1 cellular context compared by ENCODE assay signal in the genomic region with DNA sequence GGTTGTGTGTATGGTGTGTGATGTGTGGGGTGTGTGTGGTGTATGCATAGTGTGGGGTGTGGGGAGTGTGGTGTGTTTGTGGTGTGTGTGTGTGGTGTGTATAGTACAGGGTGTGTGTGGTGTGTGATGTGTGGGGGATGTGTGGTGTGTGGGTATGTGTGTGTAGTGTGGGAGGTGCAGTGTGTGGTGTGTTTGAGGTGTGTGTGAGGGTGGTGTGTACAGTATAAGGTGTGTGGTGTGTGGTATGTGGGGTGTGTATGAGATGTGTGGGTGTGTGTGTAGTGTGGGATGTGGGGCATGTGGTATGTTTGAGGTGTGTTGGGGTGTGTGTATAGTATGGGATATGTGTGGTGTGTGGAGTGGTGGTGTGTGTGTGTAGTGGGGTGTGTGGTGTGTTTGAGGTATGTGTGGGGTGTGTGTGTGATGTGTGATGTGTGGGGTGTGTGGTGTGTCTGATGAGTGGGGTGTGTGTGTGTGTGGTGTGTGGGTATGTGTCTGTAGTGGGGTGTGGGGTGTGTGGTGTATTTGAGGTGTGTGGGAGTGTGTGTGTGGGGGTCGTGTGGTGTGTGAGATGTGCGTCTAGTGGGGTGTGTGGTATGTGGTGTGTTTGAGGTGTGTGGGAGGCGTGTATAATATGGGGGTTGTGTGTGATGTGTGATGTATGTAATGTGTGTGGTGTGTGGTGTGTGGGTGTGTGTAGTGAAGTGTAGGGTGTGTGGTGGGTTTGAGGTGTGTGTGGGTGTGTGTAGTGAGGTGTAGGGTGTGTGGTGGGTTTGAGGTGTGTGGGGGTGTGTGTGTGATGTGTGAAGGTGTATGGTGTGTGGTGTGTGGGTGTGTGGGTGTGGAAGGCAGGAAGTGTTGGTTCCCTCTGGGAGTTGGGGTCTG.
A peak's percentile ranks its signal among the peaks of the same experiment; 100 is the strongest.
TF ChIP-seq lines count a peak whose summit lies in the region.

No MANE protein-coding gene starts in this region.

TF ChIP-seq in GM12878, 131 proteins besides CTCF, POLR2A, EP300 and RAD21 (continued from another document):
- TF ChIP-seq NFIC (IDR thresholded peaks at IDR 0.05; ENCODE audit: low read depth, low read length) (peak; percentile 57; the same call in 1 of the 2 replicates), CREM (IDR thresholded peaks at IDR 0.05; ENCODE audit: low read depth) (peak; percentile 58; the same call in 1 of the 2 replicates), NFXL1 (IDR thresholded peaks at IDR 0.05; ENCODE audit: borderline replicate concordance) (no peak), CEBPB (IDR thresholded peaks at IDR 0.05; ENCODE audit: borderline replicate concordance in 1 of 2, low read depth in 2 of 2, low read length in 2 of 2) (no peak), RFX5 (IDR thresholded peaks at IDR 0.05; ENCODE audit: low read depth, low read length) (no peak), CBFB (IDR thresholded peaks at IDR 0.05; ENCODE audit: low read depth) (peak; percentile 56; the same call in 1 of the 2 replicates), POU2F2 (IDR thresholded peaks at IDR 0.05; ENCODE audit: borderline replicate concordance, low read depth, low read length) (peak; percentile 20; the same call in 1 of the 3 replicates), POLR2AphosphoS2 (IDR thresholded peaks at IDR 0.05; ENCODE audit: low read depth, low read length) (no peak), BHLHE40 (IDR thresholded peaks at IDR 0.05; ENCODE audit: borderline replicate concordance in 1 of 2, low read depth in 2 of 2, low read length in 1 of 2) (peak; percentile 46 to 58; a peak in 3 of 4 replicates), BRCA1 (IDR thresholded peaks at IDR 0.05; ENCODE audit: low read depth, low read length) (no peak), GATAD2B (conservative IDR thresholded peaks at IDR 0.05; ENCODE audit: low read depth) (0 out of 2 replicates have a peak, but pooled peaks have one; percentile 55), CREB1 (IDR thresholded peaks at IDR 0.05; ENCODE audit: low read depth) (peak; percentile 55; the same call in 1 of the 2 replicates), SIX5 (IDR thresholded peaks at IDR 0.05; ENCODE audit: low read depth, low read length, severe bottlenecking) (no peak), EGR1 (IDR thresholded peaks at IDR 0.05; ENCODE audit: borderline replicate concordance in 1 of 2, low read depth in 2 of 2, low read length in 2 of 2) (peak; percentile 36 to 97), SMARCA5 (IDR thresholded peaks at IDR 0.05) (peak; percentile 55; the same call in 1 of the 2 replicates), IKZF1 (conservative IDR thresholded peaks at IDR 0.05) (peak; percentile 78), SUZ12 (IDR thresholded peaks at IDR 0.05; ENCODE audit: unreplicated experiment) (no peak), ZNF274 (IDR thresholded peaks at IDR 0.05; ENCODE audit: insufficient read depth, insufficient read length) (no peak), NKRF (conservative IDR thresholded peaks at IDR 0.05) (0 out of 2 replicates have a peak, but pooled peaks have one; percentile 52), CBX5 (IDR thresholded peaks at IDR 0.05; ENCODE audit: low read depth) (no peak), MLLT1 (IDR thresholded peaks at IDR 0.05) (peak; percentile 98), ZSCAN29 (IDR thresholded peaks at IDR 0.05) (no peak), MEF2B (IDR thresholded peaks at IDR 0.05; ENCODE audit: partially characterized antibody, poor library complexity, severe bottlenecking) (peak; percentile 90), DPF2 (IDR thresholded peaks at IDR 0.05) (peak; percentile 77), JUNB (IDR thresholded peaks at IDR 0.05) (no peak), BACH1 (IDR thresholded peaks at IDR 0.05; ENCODE audit: borderline replicate concordance) (peak; percentile 60; the same call in 1 of the 2 replicates), HDGF (IDR thresholded peaks at IDR 0.05) (peak; percentile 92), PAX5 (IDR thresholded peaks at IDR 0.05; ENCODE audit: borderline replicate concordance, low read depth, low read length) (peak; percentile 91), PKNOX1 (IDR thresholded peaks at IDR 0.05) (no peak; the same call in 1 of the 2 replicates), SREBF2 (IDR thresholded peaks at IDR 0.05; ENCODE audit: low read length) (no peak), RUNX3 (IDR thresholded peaks at IDR 0.05; ENCODE audit: low read length) (peak; percentile 95), TARDBP (IDR thresholded peaks at IDR 0.05; ENCODE audit: borderline replicate concordance) (no peak), MAX (IDR thresholded peaks at IDR 0.05; ENCODE audit: low read depth, low read length) (no peak), IRF4 (IDR thresholded peaks at IDR 0.05; ENCODE audit: low read depth, low read length) (peak; percentile 59; the same call in 1 of the 2 replicates), SUPT20H (IDR thresholded peaks at IDR 0.05; ENCODE audit: borderline replicate concordance, control insufficient read depth, low read depth, low read length) (no peak), NR2C2 (IDR thresholded peaks at IDR 0.05; ENCODE audit: borderline replicate concordance, control insufficient read depth, insufficient read length, low read depth) (no peak), YBX1 (IDR thresholded peaks at IDR 0.05) (no peak), BMI1 (IDR thresholded peaks at IDR 0.05; ENCODE audit: borderline replicate concordance) (peak; percentile 67; the same call in 1 of the 2 replicates), NR2F1 (conservative IDR thresholded peaks at IDR 0.05) (peak; percentile 51), PML (IDR thresholded peaks at IDR 0.05; ENCODE audit: low read length) (no peak)
- TF ChIP-seq, protein P1, sequence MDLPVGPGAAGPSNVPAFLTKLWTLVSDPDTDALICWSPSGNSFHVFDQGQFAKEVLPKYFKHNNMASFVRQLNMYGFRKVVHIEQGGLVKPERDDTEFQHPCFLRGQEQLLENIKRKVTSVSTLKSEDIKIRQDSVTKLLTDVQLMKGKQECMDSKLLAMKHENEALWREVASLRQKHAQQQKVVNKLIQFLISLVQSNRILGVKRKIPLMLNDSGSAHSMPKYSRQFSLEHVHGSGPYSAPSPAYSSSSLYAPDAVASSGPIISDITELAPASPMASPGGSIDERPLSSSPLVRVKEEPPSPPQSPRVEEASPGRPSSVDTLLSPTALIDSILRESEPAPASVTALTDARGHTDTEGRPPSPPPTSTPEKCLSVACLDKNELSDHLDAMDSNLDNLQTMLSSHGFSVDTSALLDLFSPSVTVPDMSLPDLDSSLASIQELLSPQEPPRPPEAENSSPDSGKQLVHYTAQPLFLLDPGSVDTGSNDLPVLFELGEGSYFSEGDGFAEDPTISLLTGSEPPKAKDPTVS (IDR thresholded peaks at IDR 0.05; ENCODE audit: low read depth, low read length): 0 out of 2 replicates have a peak, but pooled peaks have one; percentile 3
- TF ChIP-seq, protein P2, sequence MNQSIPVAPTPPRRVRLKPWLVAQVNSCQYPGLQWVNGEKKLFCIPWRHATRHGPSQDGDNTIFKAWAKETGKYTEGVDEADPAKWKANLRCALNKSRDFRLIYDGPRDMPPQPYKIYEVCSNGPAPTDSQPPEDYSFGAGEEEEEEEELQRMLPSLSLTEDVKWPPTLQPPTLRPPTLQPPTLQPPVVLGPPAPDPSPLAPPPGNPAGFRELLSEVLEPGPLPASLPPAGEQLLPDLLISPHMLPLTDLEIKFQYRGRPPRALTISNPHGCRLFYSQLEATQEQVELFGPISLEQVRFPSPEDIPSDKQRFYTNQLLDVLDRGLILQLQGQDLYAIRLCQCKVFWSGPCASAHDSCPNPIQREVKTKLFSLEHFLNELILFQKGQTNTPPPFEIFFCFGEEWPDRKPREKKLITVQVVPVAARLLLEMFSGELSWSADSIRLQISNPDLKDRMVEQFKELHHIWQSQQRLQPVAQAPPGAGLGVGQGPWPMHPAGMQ (IDR thresholded peaks at IDR 0.05; ENCODE audit: borderline replicate concordance): peak; percentile 57; the same call in 1 of the 2 replicates
- TF ChIP-seq, protein P3, sequence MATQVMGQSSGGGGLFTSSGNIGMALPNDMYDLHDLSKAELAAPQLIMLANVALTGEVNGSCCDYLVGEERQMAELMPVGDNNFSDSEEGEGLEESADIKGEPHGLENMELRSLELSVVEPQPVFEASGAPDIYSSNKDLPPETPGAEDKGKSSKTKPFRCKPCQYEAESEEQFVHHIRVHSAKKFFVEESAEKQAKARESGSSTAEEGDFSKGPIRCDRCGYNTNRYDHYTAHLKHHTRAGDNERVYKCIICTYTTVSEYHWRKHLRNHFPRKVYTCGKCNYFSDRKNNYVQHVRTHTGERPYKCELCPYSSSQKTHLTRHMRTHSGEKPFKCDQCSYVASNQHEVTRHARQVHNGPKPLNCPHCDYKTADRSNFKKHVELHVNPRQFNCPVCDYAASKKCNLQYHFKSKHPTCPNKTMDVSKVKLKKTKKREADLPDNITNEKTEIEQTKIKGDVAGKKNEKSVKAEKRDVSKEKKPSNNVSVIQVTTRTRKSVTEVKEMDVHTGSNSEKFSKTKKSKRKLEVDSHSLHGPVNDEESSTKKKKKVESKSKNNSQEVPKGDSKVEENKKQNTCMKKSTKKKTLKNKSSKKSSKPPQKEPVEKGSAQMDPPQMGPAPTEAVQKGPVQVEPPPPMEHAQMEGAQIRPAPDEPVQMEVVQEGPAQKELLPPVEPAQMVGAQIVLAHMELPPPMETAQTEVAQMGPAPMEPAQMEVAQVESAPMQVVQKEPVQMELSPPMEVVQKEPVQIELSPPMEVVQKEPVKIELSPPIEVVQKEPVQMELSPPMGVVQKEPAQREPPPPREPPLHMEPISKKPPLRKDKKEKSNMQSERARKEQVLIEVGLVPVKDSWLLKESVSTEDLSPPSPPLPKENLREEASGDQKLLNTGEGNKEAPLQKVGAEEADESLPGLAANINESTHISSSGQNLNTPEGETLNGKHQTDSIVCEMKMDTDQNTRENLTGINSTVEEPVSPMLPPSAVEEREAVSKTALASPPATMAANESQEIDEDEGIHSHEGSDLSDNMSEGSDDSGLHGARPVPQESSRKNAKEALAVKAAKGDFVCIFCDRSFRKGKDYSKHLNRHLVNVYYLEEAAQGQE (IDR thresholded peaks at IDR 0.05; ENCODE audit: low read depth, low read length): no peak
TF ChIP-seq in GM12878: peak in this region for 37.
